Comparison of ENCODE assay signal across 9 cellular contexts in the genomic region with DNA sequence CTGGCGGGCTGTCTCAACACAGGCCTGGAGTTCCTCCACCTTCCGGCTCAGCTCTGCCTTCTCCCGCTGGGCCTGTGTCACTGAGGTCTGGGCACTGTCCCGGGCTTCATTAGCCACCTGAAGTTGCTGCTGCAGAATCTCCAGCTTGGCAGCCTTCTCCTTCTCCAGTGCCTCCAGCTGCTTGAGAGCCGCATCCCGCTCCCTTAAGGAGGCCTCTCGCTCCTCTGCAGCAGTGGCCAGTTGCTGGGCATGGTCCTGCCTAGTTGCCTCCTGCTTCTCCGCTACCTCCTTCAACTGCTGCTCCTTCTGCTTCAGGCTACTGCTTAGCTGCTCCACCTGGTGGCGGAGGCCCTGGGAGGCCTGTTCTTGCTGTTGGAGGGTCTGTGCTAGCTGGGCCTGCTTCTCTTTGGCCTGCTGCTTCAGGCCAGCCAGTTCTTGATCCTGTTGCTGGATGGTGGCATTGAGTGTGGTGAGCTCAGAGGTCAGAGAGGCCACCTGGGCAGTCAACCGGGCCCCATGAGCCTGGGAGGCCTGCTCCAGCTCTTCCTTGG. TPM values are rescaled to one million over a fixed set of nuclear protein-coding genes. Genes with fewer than 3 reads are reported as not detected.
A peak's percentile ranks its signal among the peaks of the same experiment; 100 is the strongest.
DNase-seq lines count a peak whose midpoint lies in the region; ATAC-seq and TF ChIP-seq lines count a peak whose summit lies in the region.
"Had no signal": no experiment of that assay in that cellular context is flagged by ENCODE, and none has a peak within 500 bp of the region (broad histone marks: within the 10 kb centered on the region; RNA-seq: fewer than 3 reads in every experiment).

No MANE protein-coding gene starts in this region.

- CTCF ChIA-PET in BJ (lab: Yijun Ruan, JAX): interaction anchor here (0.6 to 5.8 kb wide), 16 partner anchors 9 to 422 kb away, joined by 3 to 47 read pairs (median 4); no protein-coding TSS in a partner anchor
- CTCF ChIA-PET in activated CD8-positive, alpha-beta T cell treated with anti-CD3 and anti-CD28 coated beads for 36 hours (lab: Charles Lee): interaction anchor here (1.1 to 19.6 kb wide), 6 partner anchors 10 to 128 kb away, joined by 3 to 278 read pairs (median 11); partner anchors contain the start of gene LAMTOR1

- H3K4me3 ChIP-seq in BJ (ENCODE audit: low read depth, low read length): no peak overlapping the region
- H3K4me3 ChIP-seq in GM23338: no peak overlapping the region

- H2AFZ ChIP-seq in GM23338: no peak overlapping the region

- no peaks in the 10 kb centered on the region for H3K4me1 ChIP-seq in GM23338 (ENCODE audit: insufficient read depth)

- intact Hi-C loops in activated CD8-positive, alpha-beta T cell treated with anti-CD3 and anti-CD28 coated beads for 36 hours (cut with micrococcal nuclease): no loop called here

- DNase-seq in BJ (ENCODE audit: low read depth): no peak
- DNase-seq in GM23338 (ENCODE audit: low spot score): peak; percentile 50
- peak; percentile 17 for DNase-seq in activated CD8-positive, alpha-beta T cell treated with anti-CD3 and anti-CD28 coated beads for 36 hours
- DNase-seq in left lobe of liver (ENCODE audit: low spot score): no peak
- DNase-seq in stimulated activated CD4-positive, alpha-beta T cell treated with anti-CD3 and anti-CD28 coated beads, Interleukin-4, amount 100 ng/mL, for 1 hour: no peak
- DNase-seq in activated T-cell treated with anti-CD3 and anti-CD28 coated beads, Interleukin-2, amount 50 U/mL, for 1 hour: no peak

- TF ChIP-seq CTCF in BJ (IDR thresholded peaks at IDR 0.05; ENCODE audit: insufficient read depth, low read depth, low read length) (peak; percentile 55), GM23338 (conservative IDR thresholded peaks at IDR 0.05; ENCODE audit: low read depth in 2 of 2) (peak; percentile 49 to 69)
- no peak for TF ChIP-seq CTCF in activated CD8-positive, alpha-beta T cell treated with anti-CD3 and anti-CD28 coated beads for 36 hours (IDR thresholded peaks at IDR 0.05)

- POLR2A ChIA-PET in BJ (lab: Charles Lee): no interaction called here
- POLR2A ChIA-PET in activated CD8-positive, alpha-beta T cell treated with anti-CD3 and anti-CD28 coated beads for 36 hours (lab: Charles Lee): interaction anchor here (0.7 to 2.2 kb wide), 5 partner anchors 9 to 143 kb away, joined by 3 to 6 read pairs (median 3); partner anchors contain the start of gene XNDC1N

- no peaks in the 10 kb centered on the region for H3K9me3 Mint-ChIP-seq in GM23338
- no peaks in the 10 kb centered on the region for H3K9me3 Mint-ChIP-seq in activated CD8-positive, alpha-beta T cell treated with anti-CD3 and anti-CD28 coated beads for 36 hours

- peaks cover 95% of the 10 kb centered on the region for H3K36me3 Mint-ChIP-seq in GM23338 (ENCODE audit: low read depth)
- peaks cover 57% of the 10 kb centered on the region for H3K36me3 Mint-ChIP-seq in activated CD8-positive, alpha-beta T cell treated with anti-CD3 and anti-CD28 coated beads for 36 hours (ENCODE audit: low read depth)

- H3K4me2 ChIP-seq in GM23338: no peak overlapping the region

- H3K27ac Mint-ChIP-seq in GM23338: no peak overlapping the region
- H3K27ac Mint-ChIP-seq in activated CD8-positive, alpha-beta T cell treated with anti-CD3 and anti-CD28 coated beads for 36 hours: no peak overlapping the region

- no peaks in the 10 kb centered on the region for H3F3A ChIP-seq in GM23338 (replicated peaks; ENCODE audit: low read depth)

- H3K4me3 Mint-ChIP-seq in GM23338: no peak overlapping the region
- no peak overlapping the region for H3K4me3 Mint-ChIP-seq in activated CD8-positive, alpha-beta T cell treated with anti-CD3 and anti-CD28 coated beads for 36 hours

- peaks cover 18% of the 10 kb centered on the region for H3K27me3 Mint-ChIP-seq in GM23338 (ENCODE audit: insufficient read depth, low read depth, poor library complexity)
- no peaks in the 10 kb centered on the region for H3K27me3 Mint-ChIP-seq in activated CD8-positive, alpha-beta T cell treated with anti-CD3 and anti-CD28 coated beads for 36 hours

- no peaks in the 10 kb centered on the region for H3K9me2 ChIP-seq in GM23338 (ENCODE audit: insufficient read depth)

- H4K20me1 ChIP-seq in GM23338 (replicated peaks; ENCODE audit: insufficient read depth): peaks cover 12% of the 10 kb centered on the region

- H3K4me1 Mint-ChIP-seq in GM23338: no peaks in the 10 kb centered on the region; the same call in 2 of the 3 replicates
- H3K4me1 Mint-ChIP-seq in activated CD8-positive, alpha-beta T cell treated with anti-CD3 and anti-CD28 coated beads for 36 hours (ENCODE audit: low read depth): no peaks in the 10 kb centered on the region

- peak; percentile 69 for ATAC-seq in GM23338
- ATAC-seq in activated CD8-positive, alpha-beta T cell treated with anti-CD3 and anti-CD28 coated beads for 36 hours: peak; percentile 25
- ATAC-seq in left lobe of liver: peak; percentile 15
- no peak for ATAC-seq in HG03520 (IDR thresholded peaks at IDR 0.05; ENCODE audit: unreplicated experiment)
- ATAC-seq in HG02973 (IDR thresholded peaks at IDR 0.05; ENCODE audit: unreplicated experiment): no peak

- H3K36me3 ChIP-seq in BJ (ENCODE audit: control insufficient read depth, insufficient read depth, low read length) (peaks cover 78% of the 10 kb centered on the region), GM23338 (ENCODE audit: insufficient read depth) (peaks cover 33% of the 10 kb centered on the region)

- H3K27ac ChIP-seq in GM23338 (ENCODE audit: low read depth): no peak overlapping the region
- H3K27ac ChIP-seq: neutrophil had no signal

- H3K79me2 ChIP-seq in GM23338 (replicated peaks; ENCODE audit: insufficient read depth): no peaks in the 10 kb centered on the region

- H3K27me3 ChIP-seq in BJ (ENCODE audit: control insufficient read depth, insufficient read depth, low read length): no peaks in the 10 kb centered on the region
- no peaks in the 10 kb centered on the region for H3K27me3 ChIP-seq in GM23338 (ENCODE audit: insufficient read depth)
- H3K27me3 ChIP-seq: neutrophil had no signal

TF ChIP-seq in GM23338, 12 proteins besides CTCF, POLR2A, EP300 and RAD21 (continues in another document):
- TF ChIP-seq NANOG (IDR thresholded peaks at IDR 0.05; ENCODE audit: borderline replicate concordance): no peak
- TF ChIP-seq, protein P1, sequence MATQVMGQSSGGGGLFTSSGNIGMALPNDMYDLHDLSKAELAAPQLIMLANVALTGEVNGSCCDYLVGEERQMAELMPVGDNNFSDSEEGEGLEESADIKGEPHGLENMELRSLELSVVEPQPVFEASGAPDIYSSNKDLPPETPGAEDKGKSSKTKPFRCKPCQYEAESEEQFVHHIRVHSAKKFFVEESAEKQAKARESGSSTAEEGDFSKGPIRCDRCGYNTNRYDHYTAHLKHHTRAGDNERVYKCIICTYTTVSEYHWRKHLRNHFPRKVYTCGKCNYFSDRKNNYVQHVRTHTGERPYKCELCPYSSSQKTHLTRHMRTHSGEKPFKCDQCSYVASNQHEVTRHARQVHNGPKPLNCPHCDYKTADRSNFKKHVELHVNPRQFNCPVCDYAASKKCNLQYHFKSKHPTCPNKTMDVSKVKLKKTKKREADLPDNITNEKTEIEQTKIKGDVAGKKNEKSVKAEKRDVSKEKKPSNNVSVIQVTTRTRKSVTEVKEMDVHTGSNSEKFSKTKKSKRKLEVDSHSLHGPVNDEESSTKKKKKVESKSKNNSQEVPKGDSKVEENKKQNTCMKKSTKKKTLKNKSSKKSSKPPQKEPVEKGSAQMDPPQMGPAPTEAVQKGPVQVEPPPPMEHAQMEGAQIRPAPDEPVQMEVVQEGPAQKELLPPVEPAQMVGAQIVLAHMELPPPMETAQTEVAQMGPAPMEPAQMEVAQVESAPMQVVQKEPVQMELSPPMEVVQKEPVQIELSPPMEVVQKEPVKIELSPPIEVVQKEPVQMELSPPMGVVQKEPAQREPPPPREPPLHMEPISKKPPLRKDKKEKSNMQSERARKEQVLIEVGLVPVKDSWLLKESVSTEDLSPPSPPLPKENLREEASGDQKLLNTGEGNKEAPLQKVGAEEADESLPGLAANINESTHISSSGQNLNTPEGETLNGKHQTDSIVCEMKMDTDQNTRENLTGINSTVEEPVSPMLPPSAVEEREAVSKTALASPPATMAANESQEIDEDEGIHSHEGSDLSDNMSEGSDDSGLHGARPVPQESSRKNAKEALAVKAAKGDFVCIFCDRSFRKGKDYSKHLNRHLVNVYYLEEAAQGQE (IDR thresholded peaks at IDR 0.05; ENCODE audit: unreplicated experiment): no peak

RNA-seq across cellular contexts. Expression of gene IL18BP, which starts 16.9 kb away (rescaled TPM):
- polyA plus RNA-seq in BJ (2011; rRNA removed): 2.5 and 3.2 TPM in 2 replicates
- polyA minus RNA-seq in BJ (2011; rRNA and poly(A)+ RNA removed): 5.0 and 7.6 TPM in 2 replicates
- total RNA-seq in GM23338 (2014; rRNA removed; shearing (Covaris generic)): 5.2 and 11.2 TPM in 2 replicates
- polyA plus RNA-seq in GM23338 (2016; fragmentation: Nextera tagmentation; extraction: Ambion mirVana): 3.7 and 3.8 TPM in 2 replicates
- total RNA-seq in activated CD8-positive, alpha-beta T cell treated with anti-CD3 and anti-CD28 coated beads for 36 hours: 1 to 10 TPM; 7.8 to 8.2 TPM
- 3.0 TPM for total RNA-seq in left lobe of liver

Comparison
In these comparisons a context has a peak if more than half of its experiments do, and no peak if none do; other contexts are left out.
1. DNase-seq: peak in GM23338 (single experiment) and activated CD8-positive, alpha-beta T cell treated with anti-CD3 and anti-CD28 coated beads for 36 hours (single experiment); none in BJ (single experiment), left lobe of liver (single experiment), stimulated activated CD4-positive, alpha-beta T cell treated with anti-CD3 and anti-CD28 coated beads, Interleukin-4, amount 100 ng/mL, for 1 hour (single experiment) and activated T-cell treated with anti-CD3 and anti-CD28 coated beads, Interleukin-2, amount 50 U/mL, for 1 hour (single experiment).
2. ATAC-seq: peak in GM23338 (single experiment), activated CD8-positive, alpha-beta T cell treated with anti-CD3 and anti-CD28 coated beads for 36 hours (single experiment) and left lobe of liver (single experiment); none in HG03520 (single experiment) and HG02973 (single experiment).